ENCODE assay signal across 10 cellular contexts in the genomic region with DNA sequence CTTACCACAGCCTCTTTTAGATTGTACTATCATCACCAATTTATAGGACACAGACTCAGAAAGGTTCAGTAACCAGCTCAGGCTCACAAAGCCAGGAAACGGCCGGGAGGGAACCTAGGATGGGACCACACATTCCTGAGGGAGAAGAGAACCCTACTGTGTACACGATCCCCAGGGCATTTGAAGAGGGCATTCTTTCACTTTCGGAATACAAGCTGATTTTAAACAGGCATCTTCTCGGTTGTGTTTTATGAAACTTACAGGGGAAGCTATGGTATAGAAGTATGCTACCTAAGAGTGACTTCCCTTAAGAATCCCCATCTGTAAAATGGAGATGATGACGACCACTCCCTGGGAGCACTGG. TPM values are rescaled to one million over a fixed set of nuclear protein-coding genes. Genes with fewer than 3 reads are reported as not detected.
DNase-seq lines count a peak whose midpoint lies in the region; ATAC-seq and TF ChIP-seq lines count a peak whose summit lies in the region.
"Had no signal": no experiment of that assay in that cellular context is flagged by ENCODE, and none has a peak within 500 bp of the region (broad histone marks: within the 10 kb centered on the region; RNA-seq: fewer than 3 reads in every experiment).

No MANE protein-coding gene starts in this region.

- H3K36me3 ChIP-seq in muscle layer of duodenum (ENCODE audit: control insufficient read depth in 1 of 2, insufficient read depth in 2 of 2, low read length in 2 of 2): no peaks in the 10 kb centered on the region
- H3K36me3 ChIP-seq in vagina: no peaks in the 10 kb centered on the region

- TF ChIP-seq CTCF in vagina (IDR thresholded peaks at IDR 0.05): no peak

- ATAC-seq in GM18861 (IDR thresholded peaks at IDR 0.05; ENCODE audit: unreplicated experiment): peak; percentile 26
- peak; percentile 50 for ATAC-seq in GM21528 (IDR thresholded peaks at IDR 0.05; ENCODE audit: low FRiP score, unreplicated experiment)
- ATAC-seq in HG03460 (IDR thresholded peaks at IDR 0.05; ENCODE audit: unreplicated experiment): peak; percentile 39
- no peak for ATAC-seq in HG03439 (IDR thresholded peaks at IDR 0.05; ENCODE audit: unreplicated experiment)
- ATAC-seq: activated naive CD4-positive, alpha-beta T cell treated with anti-CD3 and anti-CD28 coated beads, Interleukin-2, amount 50 U/mL, for 72 hours had no signal

- DNase-seq in cerebellar cortex (ENCODE audit: low spot score) (no peak), vagina (ENCODE audit: extremely low spot score in 2 of 2) (no peak)
- DNase-seq: foreskin fibroblast, Right ventricle myocardium superior had no signal

- H3K9me3 ChIP-seq in muscle layer of duodenum (ENCODE audit: control insufficient read depth in 1 of 2, low read length in 2 of 2) (no peaks in the 10 kb centered on the region), vagina (no peaks in the 10 kb centered on the region)

- intact Hi-C loops in vagina (cut with DNase I): no loop called here

- H3K4me1 ChIP-seq in muscle layer of duodenum (ENCODE audit: control insufficient read depth in 1 of 2, insufficient read depth in 2 of 2, low read length in 2 of 2) (peaks cover 13 to 17% of the 10 kb centered on the region in 2 donors), vagina (peaks cover 24% of the 10 kb centered on the region)

- no peak overlapping the region for H3K4me3 ChIP-seq in muscle layer of duodenum (ENCODE audit: low read depth in 1 of 2, low read length in 2 of 2)
- no peak overlapping the region for H3K4me3 ChIP-seq in vagina

- H3K27me3 ChIP-seq in muscle layer of duodenum (ENCODE audit: low read depth, low read length) (no peaks in the 10 kb centered on the region), vagina (no peaks in the 10 kb centered on the region)

- H3K27ac ChIP-seq in muscle layer of duodenum (ENCODE audit: low read length) (peak overlapping the region; percentile 37), vagina (no peak overlapping the region)

- TF ChIP-seq POLR2A in vagina (IDR thresholded peaks at IDR 0.05): no peak

RNA-seq across cellular contexts. Expression of a gene that starts 19.0 kb away (rescaled TPM):
- total RNA-seq in vagina: 9.6 TPM
